17 cellular contexts compared by ENCODE assay signal in the genomic region with DNA sequence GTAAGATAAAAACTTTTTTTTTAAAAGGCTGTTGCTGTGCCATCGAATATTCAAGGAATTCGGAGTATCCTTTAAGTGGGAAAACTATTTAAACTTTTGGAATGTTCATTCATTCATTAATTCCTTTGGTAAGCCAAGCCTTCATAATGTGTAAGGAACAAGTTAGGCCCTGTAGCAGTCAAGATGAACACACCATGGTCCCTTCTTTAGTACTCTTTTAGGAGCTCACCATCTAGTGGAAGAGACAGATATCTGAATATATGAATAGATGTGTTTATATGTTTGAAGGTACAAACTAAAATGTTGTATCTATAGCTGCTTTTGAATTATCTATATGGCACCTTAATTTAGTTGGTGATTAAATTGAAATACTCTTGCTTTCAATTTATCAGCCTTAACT. TPM values are rescaled to one million over a fixed set of nuclear protein-coding genes. Genes with fewer than 3 reads are reported as not detected.
DNase-seq lines count a peak whose midpoint lies in the region; ATAC-seq, FAIRE-seq and TF ChIP-seq lines count a peak whose summit lies in the region.
"Had no signal": no experiment of that assay in that cellular context is flagged by ENCODE, and none has a peak within 500 bp of the region (broad histone marks: within the 10 kb centered on the region; RNA-seq: fewer than 3 reads in every experiment).

No MANE protein-coding gene starts in this region.

- H3K27me3 ChIP-seq in K562 (ENCODE audit: control insufficient read depth in 2 of 2, insufficient read depth in 2 of 2, low read length in 2 of 2) (peaks cover 6 to 8% of the 10 kb centered on the region in 2 experiments; a peak in 3 of 5 replicates), lower lobe of right lung (ENCODE audit: low read depth) (peaks cover 43% of the 10 kb centered on the region)
- H3K27me3 ChIP-seq: Peyer's patch had no signal

- ATAC-seq in K562 (peak; percentile 62; the same call in 2 of the 3 replicates), lower lobe of right lung (no peak)
- ATAC-seq: activated naive CD8-positive, alpha-beta T cell treated with anti-CD3 and anti-CD28 coated beads, Interleukin-2, amount 50 U/mL, for 24 hours; natural killer cell had no signal

- no peaks in the 10 kb centered on the region for H4K20me1 ChIP-seq in K562 (replicated peaks; ENCODE audit: control insufficient read depth, insufficient read depth, low read length)

- peak; percentile 34 for DNase-seq in DMS 273 (lab: John Stamatoyannopoulos, UW; ENCODE audit: unreplicated experiment)
- no peak for DNase-seq in DMS 273 treated with DMSO at 0.1 percent for 48 hours (lab: John Stamatoyannopoulos, UW)
- peak; percentile 29 for DNase-seq in NB4 (ENCODE audit: low read depth)
- no peak for DNase-seq in K562 (ENCODE audit: extremely low read depth in 1 of 4, low spot score in 3 of 4)
- DNase-seq in pons (ENCODE audit: low spot score): peak; percentile 54
- DNase-seq in lower lobe of right lung: no peak
- DNase-seq in occipital lobe (lab: John Stamatoyannopoulos, UW): no peak
- DNase-seq in GOT3 (lab: John Stamatoyannopoulos, UW): no peak
- DNase-seq: activated naive CD8-positive, alpha-beta T cell treated with anti-CD3 and anti-CD28 coated beads, Interleukin-2, amount 50 U/mL, for 24 hours; natural killer cell; NCI-H2081; Peyer's patch had no signal

- CTCF ChIA-PET in K562 (lab: Yijun Ruan, JAX; ENCODE audit: low intra/inter-chr PET ratio): no interaction called here

- in situ Hi-C loops in K562 (cut with MboI): no loop called here

- no peaks in the 10 kb centered on the region for H3K9me1 ChIP-seq in K562 (ENCODE audit: control insufficient read depth, insufficient read depth, low read length)

- no peak for TF ChIP-seq EP300 in K562 (IDR thresholded peaks at IDR 0.05; ENCODE audit: low read length)

- no peak overlapping the region for H2AFZ ChIP-seq in K562 (ENCODE audit: low read depth, low read length)

- H3K4me2 ChIP-seq in K562 (ENCODE audit: insufficient read depth, low read length): no peak overlapping the region
- H3K4me2 ChIP-seq: KMS-11 had no signal

- POLR2A ChIA-PET in K562 (lab: Yijun Ruan, JAX): interaction anchor here (0.7 kb wide), 1 partner anchor 14 kb away, joined by 3 read pairs; no protein-coding TSS in a partner anchor

- TF ChIP-seq CTCF in NB4 (IDR thresholded peaks at IDR 0.05; ENCODE audit: low read depth, low read length) (no peak), K562 (IDR thresholded peaks at IDR 0.05 in 2 of 3, conservative IDR thresholded peaks at IDR 0.05 in 1 of 3; ENCODE audit: insufficient read depth in 2 of 3, low read depth in 1 of 3, low read length in 3 of 3) (peak in 1 of 3 experiments; percentile 31; a peak in 2 of 6 replicates), lower lobe of right lung (IDR thresholded peaks at IDR 0.05) (no peak)

- no peak overlapping the region for H3K9ac ChIP-seq in K562 (ENCODE audit: insufficient read depth in 1 of 2, low read depth in 2 of 2, low read length in 2 of 2)
- H3K9ac ChIP-seq: KMS-11 had no signal

- H3K4me1 ChIP-seq in K562 (replicated peaks in 1 of 2; ENCODE audit: control insufficient read depth in 2 of 2, insufficient read depth in 2 of 2, low read length in 2 of 2): no peaks in the 10 kb centered on the region
- no peaks in the 10 kb centered on the region for H3K4me1 ChIP-seq in lower lobe of right lung
- H3K4me1 ChIP-seq: Peyer's patch had no signal

- TF ChIP-seq POLR2A in NB4 (IDR thresholded peaks at IDR 0.05; ENCODE audit: extremely low read depth, insufficient read length): no peak
- no peak for TF ChIP-seq POLR2A in K562 (conservative IDR thresholded peaks at IDR 0.05)

- intact Hi-C loops in K562 (cut with micrococcal nuclease) (no loop called here), lower lobe of right lung (cut with DNase I) (no loop called here)

- peak in 1 of 2 experiments; percentile 45; a peak in 2 of 4 replicates for TF ChIP-seq RAD21 in K562 (CRISPR knock-in tag; conservative IDR thresholded peaks at IDR 0.05 in 1 of 2, IDR thresholded peaks at IDR 0.05 in 1 of 2)

- FAIRE-seq in K562 (lab: Jason Lieb, UNC): no peak

- H3K27ac ChIP-seq in K562 (ENCODE audit: extremely low read depth, low read depth, low read length) (no peak overlapping the region), lower lobe of right lung (no peak overlapping the region)
- H3K27ac ChIP-seq: 22Rv1, KMS-11, Peyer's patch had no signal

- BruUV-seq in K562 (replicated peaks; lab: Mats Ljungman, UMichigan): no TSS peak

- H3K36me3 ChIP-seq in K562 (ENCODE audit: control insufficient read depth, insufficient read depth, low read length) (no peaks in the 10 kb centered on the region), lower lobe of right lung (no peaks in the 10 kb centered on the region)
- H3K36me3 ChIP-seq: Peyer's patch had no signal

- H3K4me3 ChIP-seq in NB4 (ENCODE audit: low read depth, low read length) (no peak overlapping the region), K562 (no peak overlapping the region), lower lobe of right lung (no peak overlapping the region)
- H3K4me3 ChIP-seq: Peyer's patch had no signal

- H3K9me3 ChIP-seq in K562 (replicated peaks; ENCODE audit: control insufficient read depth, insufficient read depth, low read depth, low read length) (no peaks in the 10 kb centered on the region), lower lobe of right lung (no peaks in the 10 kb centered on the region)
- H3K9me3 ChIP-seq: Peyer's patch had no signal

- no peaks in the 10 kb centered on the region for H3K79me2 ChIP-seq in K562 (ENCODE audit: control insufficient read depth, insufficient read depth, low read length)

- 0% methylated on average over 2 of the region's 2 CpGs for WGBS in K562 (ENCODE audit: insufficient coverage, low coverage, missing lambda C conversion rate)

RNA-seq across cellular contexts. Expression of a gene that starts 5.8 kb away (rescaled TPM):
- total RNA-seq in K562 (2011; cell fraction: chromatin; rRNA removed; ENCODE audit: low replicate concordance): not detected in 2 replicates
- total RNA-seq in K562 (2011; cell fraction: nucleolus; rRNA removed): not detected in 2 replicates
- total RNA-seq in K562 (2011; cell fraction: nucleoplasm; rRNA removed): not detected in 2 replicates
- not detected in 2 replicates for total RNA-seq in K562 (2014; rRNA removed)
- not detected in 2 replicates for total RNA-seq in K562 (2014; rRNA removed; fragmentation: Illumina TruSeq; extraction: Trizol)
- not detected in 2 replicates for total RNA-seq in K562 (2015; rRNA removed; fragmentation: Illumina TruSeq; extraction: Trizol)
- not detected in 2 replicates for total RNA-seq in K562 (2021)
- not detected in 2 replicates for polyA plus RNA-seq in K562 (2011; rRNA removed)
- not detected in 2 replicates for polyA plus RNA-seq in K562 (2011; cell fraction: cytosol; rRNA removed)
- not detected in 2 replicates for polyA plus RNA-seq in K562 (2011; cell fraction: nucleus; rRNA removed)
- not detected in 2 replicates for polyA plus RNA-seq in K562 (2012)
- polyA plus RNA-seq in K562 (2014; fragmentation: Illumina TruSeq; extraction: Trizol): not detected in 2 replicates
- polyA plus RNA-seq in K562 (2014; fragmentation: Nextera tagmentation; extraction: Ambion mirVana): not detected
- not detected in 2 replicates for polyA plus RNA-seq in K562 (2014; rRNA removed)
- polyA minus RNA-seq in K562 (2011; rRNA and poly(A)+ RNA removed): not detected in 2 replicates
- not detected in 2 replicates for polyA minus RNA-seq in K562 (2011; cell fraction: cytosol; rRNA and poly(A)+ RNA removed)
- not detected in 2 replicates for polyA minus RNA-seq in K562 (2011; cell fraction: nucleus; rRNA and poly(A)+ RNA removed)
- total RNA-seq in lower lobe of right lung: not detected
- not detected for total RNA-seq in occipital lobe
- total RNA-seq: Daoy, dermis microvascular lymphatic vessel endothelial cell, natural killer cell, Peyer's patch, temporal lobe had no signal

RNA-seq across cellular contexts. Expression of a gene that starts 15.7 kb away (rescaled TPM):
- total RNA-seq in K562 (2011; cell fraction: chromatin; rRNA removed; ENCODE audit: low replicate concordance): 95.3 and 106 TPM in 2 replicates
- 55.4 and 62.8 TPM in 2 replicates for total RNA-seq in K562 (2011; cell fraction: nucleolus; rRNA removed)
- total RNA-seq in K562 (2011; cell fraction: nucleoplasm; rRNA removed): 67.5 and 71.1 TPM in 2 replicates
- total RNA-seq in K562 (2014; rRNA removed) (40.8 and 60.8 TPM in 2 replicates), K562 (2014; rRNA removed; fragmentation: Illumina TruSeq; extraction: Trizol) (77.7 and 81.1 TPM in 2 replicates), K562 (2015; rRNA removed; fragmentation: Illumina TruSeq; extraction: Trizol) (82.6 and 84.9 TPM in 2 replicates), K562 (2021) (68.7 and 70.5 TPM in 2 replicates), lower lobe of right lung (20.6 TPM), occipital lobe (35.2 TPM)
- polyA plus RNA-seq in K562 (2011; rRNA removed) (49.8 and 52.2 TPM in 2 replicates), K562 (2014; fragmentation: Illumina TruSeq; extraction: Trizol) (100 and 104 TPM in 2 replicates), K562 (2014; fragmentation: Nextera tagmentation; extraction: Ambion mirVana) (100 to 1,000 TPM; 223 to 248 TPM), K562 (2014; rRNA removed) (33.7 and 62.4 TPM in 2 replicates)
- 54.7 and 109 TPM in 2 replicates for polyA plus RNA-seq in K562 (2011; cell fraction: cytosol; rRNA removed)
- 88.3 and 89.8 TPM in 2 replicates for polyA plus RNA-seq in K562 (2011; cell fraction: nucleus; rRNA removed)
- 45.2 and 61.8 TPM in 2 replicates for polyA plus RNA-seq in K562 (2012)
- 80.5 and 110 TPM in 2 replicates for polyA minus RNA-seq in K562 (2011; rRNA and poly(A)+ RNA removed)
- polyA minus RNA-seq in K562 (2011; cell fraction: cytosol; rRNA and poly(A)+ RNA removed): 36.4 and 45.3 TPM in 2 replicates
- 55.3 and 89.0 TPM in 2 replicates for polyA minus RNA-seq in K562 (2011; cell fraction: nucleus; rRNA and poly(A)+ RNA removed)

RNA-seq across cellular contexts. Expression of a gene that starts 55.8 kb away (rescaled TPM):
- total RNA-seq in K562 (2011; cell fraction: chromatin; rRNA removed; ENCODE audit: low replicate concordance): 13.6 and 33.0 TPM in 2 replicates
- 29.3 and 29.4 TPM in 2 replicates for total RNA-seq in K562 (2011; cell fraction: nucleolus; rRNA removed)
- total RNA-seq in K562 (2011; cell fraction: nucleoplasm; rRNA removed): 21.9 and 24.7 TPM in 2 replicates
- total RNA-seq in K562 (2014; rRNA removed) (63.6 and 74.0 TPM in 2 replicates), K562 (2014; rRNA removed; fragmentation: Illumina TruSeq; extraction: Trizol) (10.9 and 12.3 TPM in 2 replicates), K562 (2015; rRNA removed; fragmentation: Illumina TruSeq; extraction: Trizol) (33.9 and 36.1 TPM in 2 replicates), K562 (2021) (82.4 and 83.4 TPM in 2 replicates), lower lobe of right lung (15.5 TPM), occipital lobe (11.2 TPM)
- polyA plus RNA-seq in K562 (2011; rRNA removed) (31.9 and 33.2 TPM in 2 replicates), K562 (2014; fragmentation: Illumina TruSeq; extraction: Trizol) (22.5 and 55.0 TPM in 2 replicates), K562 (2014; fragmentation: Nextera tagmentation; extraction: Ambion mirVana) (under 1 TPM; 0.28 to 0.39 TPM), K562 (2014; rRNA removed) (79.6 and 84.1 TPM in 2 replicates)
- 44.2 and 145 TPM in 2 replicates for polyA plus RNA-seq in K562 (2011; cell fraction: cytosol; rRNA removed)
- polyA plus RNA-seq in K562 (2011; cell fraction: nucleus; rRNA removed): 29.1 and 66.0 TPM in 2 replicates
- polyA plus RNA-seq in K562 (2012): 54.8 and 56.8 TPM in 2 replicates
- polyA minus RNA-seq in K562 (2011; rRNA and poly(A)+ RNA removed): 7.0 and 14.2 TPM in 2 replicates
- polyA minus RNA-seq in K562 (2011; cell fraction: cytosol; rRNA and poly(A)+ RNA removed): 35.7 and 38.9 TPM in 2 replicates
- 8.0 and 10.9 TPM in 2 replicates for polyA minus RNA-seq in K562 (2011; cell fraction: nucleus; rRNA and poly(A)+ RNA removed)

Comparison
In these comparisons a context has a peak if more than half of its experiments do, and no peak if none do; other contexts are left out.
1. DNase-seq: peak in DMS 273 (single experiment), NB4 (single experiment) and pons (single experiment); none in DMS 273 treated with DMSO at 0.1 percent for 48 hours (single experiment), K562 (0 of 4), lower lobe of right lung (single experiment), occipital lobe (single experiment) and GOT3 (single experiment).